ENCODE assay signal across 21 cellular contexts in the genomic region with DNA sequence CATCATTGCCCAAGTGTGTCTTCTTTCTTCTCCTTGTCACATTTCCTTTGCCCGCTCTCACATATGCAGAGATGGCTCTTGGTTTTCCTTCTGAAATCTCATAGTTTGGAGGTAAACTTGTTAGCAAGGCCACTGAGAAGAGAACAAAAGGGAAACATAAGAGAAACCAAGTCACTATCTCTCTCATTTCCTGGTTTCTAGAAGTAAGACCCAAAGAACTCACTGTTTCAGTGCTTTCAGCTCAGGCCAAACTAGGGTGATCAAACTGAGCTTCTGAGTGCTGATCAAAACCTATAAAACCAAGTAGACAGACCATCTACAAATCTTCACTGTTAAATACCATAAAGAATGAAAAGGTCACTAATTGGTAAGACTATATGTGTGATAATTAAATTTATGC.
"Had no signal": no experiment of that assay in that cellular context is flagged by ENCODE, and none has a peak within 500 bp of the region (broad histone marks: within the 10 kb centered on the region; RNA-seq: fewer than 3 reads in every experiment).

No MANE protein-coding gene starts in this region.

- H3K9me3 Mint-ChIP-seq: activated naive CD4-positive, alpha-beta T cell treated with anti-CD3 and anti-CD28 coated beads for 36 hours; activated T-cell treated with anti-CD3 and anti-CD28 coated beads, Interleukin-2, amount 50 U/mL, for 24 hours; natural killer cell had no signal

- H3K27me3 Mint-ChIP-seq: activated naive CD8-positive, alpha-beta T cell treated with anti-CD3 and anti-CD28 coated beads, Interleukin-2, amount 50 U/mL, for 24 hours; activated T-cell treated with anti-CD3 and anti-CD28 coated beads, Interleukin-2, amount 50 U/mL, for 24 hours; progenitor cell of endocrine pancreas; stimulated activated naive CD8-positive, alpha-beta T cell treated with anti-CD3 and anti-CD28 coated beads, Interleukin-15, Interleukin-2, amounts not matched to agents 100 ng/mL and 50 ng/mL, for 24 hours had no signal

- H3K27ac Mint-ChIP-seq: activated naive CD4-positive, alpha-beta T cell treated with anti-CD3 and anti-CD28 coated beads for 36 hours; activated naive CD8-positive, alpha-beta T cell treated with anti-CD3 and anti-CD28 coated beads, Interleukin-2, amount 50 U/mL, for 24 hours; activated T-cell treated with anti-CD3 and anti-CD28 coated beads, Interleukin-2, amount 50 U/mL, for 24 hours; mesothelial cell of epicardium; natural killer cell; progenitor cell of endocrine pancreas; stimulated activated naive CD8-positive, alpha-beta T cell treated with anti-CD3 and anti-CD28 coated beads, Interleukin-15, Interleukin-2, amounts not matched to agents 100 ng/mL and 50 ng/mL, for 24 hours had no signal

- DNase-seq: activated CD8-positive, alpha-beta memory T cell treated with anti-CD3 and anti-CD28 coated beads for 24 hours; activated CD8-positive, alpha-beta memory T cell treated with anti-CD3 and anti-CD28 coated beads, Interleukin-2, amount 50 U/mL, for 4 hours; activated effector memory CD4-positive, alpha-beta T cell treated with Interleukin-2 at 50 U/mL for 16 hours; activated naive CD4-positive, alpha-beta T cell treated with anti-CD3 and anti-CD28 coated beads for 36 hours; activated naive CD8-positive, alpha-beta T cell treated with anti-CD3 and anti-CD28 coated beads, Interleukin-2, amount 50 U/mL, for 24 hours; activated T-cell treated with anti-CD3 and anti-CD28 coated beads, Interleukin-2, amount 50 U/mL, for 24 hours; kidney glomerular epithelial cell; left lung; natural killer cell; stimulated activated CD4-positive, alpha-beta T cell treated with anti-CD3 and anti-CD28 coated beads, Interleukin-4, amount 100 ng/mL, for 1 hour; T-helper 9 cell had no signal

- FAIRE-seq: endometrium had no signal

- H3K4me3 ChIP-seq: cardiac muscle cell, hepatocyte, left lung, lung, suprapubic skin, tibial nerve had no signal

- H3K4me3 Mint-ChIP-seq: activated naive CD4-positive, alpha-beta T cell treated with anti-CD3 and anti-CD28 coated beads for 36 hours; activated naive CD8-positive, alpha-beta T cell treated with anti-CD3 and anti-CD28 coated beads, Interleukin-2, amount 50 U/mL, for 24 hours; activated T-cell treated with anti-CD3 and anti-CD28 coated beads, Interleukin-2, amount 50 U/mL, for 24 hours; mesothelial cell of epicardium; natural killer cell; stimulated activated naive CD8-positive, alpha-beta T cell treated with anti-CD3 and anti-CD28 coated beads, Interleukin-15, Interleukin-2, amounts not matched to agents 100 ng/mL and 50 ng/mL, for 24 hours had no signal

- H3K36me3 Mint-ChIP-seq: mesothelial cell of epicardium, natural killer cell had no signal

- H3K9me3 ChIP-seq: left lung, suprapubic skin, tibial nerve had no signal

- H3K36me3 ChIP-seq: cardiac muscle cell, left lung, suprapubic skin, tibial nerve had no signal

- H3K4me1 ChIP-seq: foreskin keratinocyte, left lung had no signal

- H3K27me3 ChIP-seq: cardiac muscle cell, foreskin keratinocyte, hepatocyte, left lung, suprapubic skin, tibial nerve had no signal

- H3K27ac ChIP-seq: cardiac muscle cell, foreskin keratinocyte, hepatocyte, left lung, suprapubic skin, tibial nerve had no signal

- ATAC-seq: activated naive CD8-positive, alpha-beta T cell treated with anti-CD3 and anti-CD28 coated beads, Interleukin-2, amount 50 U/mL, for 24 hours; left lung; natural killer cell had no signal
